ENCODE assay signal across 31 cellular contexts in genomic region chr5:181058786-181059296, GRCh38. TPM values are rescaled to one million over a fixed set of nuclear protein-coding genes. Genes with fewer than 3 reads are reported as not detected.
A peak's percentile ranks its signal among the peaks of the same experiment; 100 is the strongest.
DNase-seq lines count a peak whose midpoint lies in the region; ATAC-seq and TF ChIP-seq lines count a peak whose summit lies in the region.
"Had no signal": no experiment of that assay in that cellular context is flagged by ENCODE, and none has a peak within 500 bp of the region (broad histone marks: within the 10 kb centered on the region; RNA-seq: fewer than 3 reads in every experiment).

No MANE protein-coding gene starts in this region.

- H3K4me1 Mint-ChIP-seq in glutamatergic neuron (ENCODE audit: low read depth, unreplicated experiment) (peaks cover 17% of the 10 kb centered on the region), nephron (peaks cover 7% of the 10 kb centered on the region)
- H3K4me1 Mint-ChIP-seq: activated T-helper 17 cell treated with anti-CD3 and anti-CD28 coated beads, Interleukin-2, amount 50 U/mL, for 72 hours had no signal

- H3K36me3 Mint-ChIP-seq in glutamatergic neuron (ENCODE audit: unreplicated experiment): peaks cover 9% of the 10 kb centered on the region
- H3K36me3 Mint-ChIP-seq in nephron (ENCODE audit: low read depth): peaks cover 5% of the 10 kb centered on the region
- H3K36me3 Mint-ChIP-seq: activated naive CD8-positive, alpha-beta T cell treated with anti-CD3 and anti-CD28 coated beads, Interleukin-2, amount 10 ng/mL, durations not matched to agents 7 days and 5 days; CD4-positive, alpha-beta memory T cell had no signal

- no peak for ATAC-seq in Right ventricle myocardium inferior
- no peak for ATAC-seq in right cardiac atrium
- ATAC-seq in HG03025 (IDR thresholded peaks at IDR 0.05; ENCODE audit: low FRiP score, unreplicated experiment): no peak
- ATAC-seq: activated T-helper 17 cell treated with anti-CD3 and anti-CD28 coated beads, Interleukin-2, amount 50 U/mL, for 72 hours; K562 had no signal

- no peak overlapping the region for H3K27ac ChIP-seq in right cardiac atrium (ENCODE audit: low read length)
- H3K27ac ChIP-seq: heart right ventricle, lower lobe of right lung, neutrophil, PC-9, prostate gland, WERI-Rb-1 had no signal

- H3K4me3 ChIP-seq in right cardiac atrium (ENCODE audit: low read length): no peak overlapping the region
- H3K4me3 ChIP-seq: heart right ventricle, K562, lower lobe of right lung, mucosa of descending colon, PC-9, prostate gland had no signal

- WGBS in right cardiac atrium: 16% methylated on average over 22 of the region's 22 CpGs

- TF ChIP-seq CTCF in glutamatergic neuron (IDR thresholded peaks at IDR 0.05; ENCODE audit: partially characterized antibody, unreplicated experiment) (no peak), nephron (IDR thresholded peaks at IDR 0.05; ENCODE audit: unreplicated experiment in 3 of 3) (no peak)

- no peaks in the 10 kb centered on the region for H3K4me1 ChIP-seq in right cardiac atrium (ENCODE audit: control insufficient read depth, insufficient read depth, low read length)
- H3K4me1 ChIP-seq: prostate gland had no signal

- H3K9me3 ChIP-seq in right cardiac atrium (ENCODE audit: control insufficient read depth, low read length): no peaks in the 10 kb centered on the region
- H3K9me3 ChIP-seq: heart right ventricle, lower lobe of right lung, mucosa of descending colon, neutrophil, prostate gland had no signal

- peak overlapping the region; percentile 65 for H3K4me3 Mint-ChIP-seq in glutamatergic neuron (ENCODE audit: unreplicated experiment)
- H3K4me3 Mint-ChIP-seq in nephron: peak overlapping the region in 2 of 3 experiments; percentile 46 to 50
- H3K4me3 Mint-ChIP-seq: activated naive CD8-positive, alpha-beta T cell treated with anti-CD3 and anti-CD28 coated beads, Interleukin-2, amount 10 ng/mL, durations not matched to agents 7 days and 5 days; activated T-helper 17 cell treated with anti-CD3 and anti-CD28 coated beads, Interleukin-2, amount 50 U/mL, for 72 hours; stimulated activated effector memory CD8-positive, alpha-beta T cell treated with anti-CD3 and anti-CD28 coated beads, Interleukin-12 subunit alpha, Interleukin-12 subunit beta, amount 100 ng/mL, for 72 hours had no signal

- intact Hi-C loops in Right ventricle myocardium inferior (cut with DNase I) (no loop called here), right cardiac atrium (cut with DNase I) (loop anchor here in 1 of 4 donors (10.0 kb wide), 1 partner anchor 194 kb away; the partner anchor contains the start of gene ZFP62)

- H3K27me3 ChIP-seq in right cardiac atrium (ENCODE audit: control insufficient read depth, insufficient read depth): peaks cover 3% of the 10 kb centered on the region

- DNase-seq in Right ventricle myocardium inferior (ENCODE audit: missing footprints): peak; percentile 56
- DNase-seq in right cardiac atrium: no peak
- no peak for DNase-seq in glutamatergic neuron
- DNase-seq in ureter (ENCODE audit: low spot score): peak; percentile 40
- DNase-seq in NCI-H2171 treated with DMSO at 0.1 percent for 48 hours (lab: John Stamatoyannopoulos, UW): no peak
- no peak for DNase-seq in NAMALWA (ENCODE audit: low spot score)
- DNase-seq: 8988T; activated CD8-positive, alpha-beta memory T cell treated with anti-CD3 and anti-CD28 coated beads, Interleukin-2, amount 50 U/mL, for 4 hours; activated naive CD8-positive, alpha-beta T cell treated with anti-CD3 and anti-CD28 coated beads, Interleukin-2, amount 10 ng/mL, durations not matched to agents 7 days and 5 days; CD4-positive, alpha-beta memory T cell; cerebellar nuclear complex; DMS 273 treated with DMSO at 0.1 percent for 48 hours; heart right ventricle; kidney; lower lobe of right lung; mucosa of descending colon; NCI-H1417; NCI-H510A; PC-9; SHP77 treated with DMSO at 0.1 percent for 48 hours; T-helper 9 cell; WERI-Rb-1 had no signal

- H3K27me3 Mint-ChIP-seq in glutamatergic neuron (ENCODE audit: unreplicated experiment) (peaks cover 16% of the 10 kb centered on the region), nephron (ENCODE audit: low read depth) (peaks cover 96% of the 10 kb centered on the region)

- H3K27ac Mint-ChIP-seq in glutamatergic neuron (ENCODE audit: unreplicated experiment) (no peak overlapping the region), nephron (no peak overlapping the region)
- H3K27ac Mint-ChIP-seq: activated naive CD8-positive, alpha-beta T cell treated with anti-CD3 and anti-CD28 coated beads, Interleukin-2, amount 10 ng/mL, durations not matched to agents 7 days and 5 days; activated T-helper 17 cell treated with anti-CD3 and anti-CD28 coated beads, Interleukin-2, amount 50 U/mL, for 72 hours; CD4-positive, alpha-beta memory T cell; stimulated activated effector memory CD8-positive, alpha-beta T cell treated with anti-CD3 and anti-CD28 coated beads, Interleukin-12 subunit alpha, Interleukin-12 subunit beta, amount 100 ng/mL, for 72 hours had no signal

- H3K9me3 Mint-ChIP-seq in glutamatergic neuron (ENCODE audit: unreplicated experiment) (peaks cover 13% of the 10 kb centered on the region), nephron (peaks cover 12% of the 10 kb centered on the region)
- H3K9me3 Mint-ChIP-seq: activated naive CD8-positive, alpha-beta T cell treated with anti-CD3 and anti-CD28 coated beads, Interleukin-2, amount 10 ng/mL, durations not matched to agents 7 days and 5 days; activated T-helper 17 cell treated with anti-CD3 and anti-CD28 coated beads, Interleukin-2, amount 50 U/mL, for 72 hours; stimulated activated effector memory CD8-positive, alpha-beta T cell treated with anti-CD3 and anti-CD28 coated beads, Interleukin-12 subunit alpha, Interleukin-12 subunit beta, amount 100 ng/mL, for 72 hours had no signal

RNA-seq across cellular contexts. Expression of gene BTNL9, which starts 18.8 kb away (rescaled TPM):
- total RNA-seq in Right ventricle myocardium inferior (37.6 TPM), right cardiac atrium (10 to 100 TPM in 3 of 4 donors, 1 to 10 TPM in 1; 8.0 to 44.4 (median 26.8) TPM), glutamatergic neuron (ENCODE audit: unreplicated experiment) (37.9 TPM), ureter (26.0 TPM)
- polyA plus RNA-seq in right cardiac atrium: 57.8 TPM
- total RNA-seq: activated naive CD8-positive, alpha-beta T cell treated with anti-CD3 and anti-CD28 coated beads, Interleukin-2, amount 10 ng/mL, durations not matched to agents 7 days and 5 days; CD4-positive, alpha-beta memory T cell; epithelial cell of proximal tubule; MCF 10A; PC-9 had no signal
- polyA plus RNA-seq: CD4-positive, alpha-beta memory T cell had no signal

Comparison
In these comparisons a context has a peak if more than half of its experiments do, and no peak if none do; other contexts are left out.
1. DNase-seq: peak in Right ventricle myocardium inferior (single experiment) and ureter (single experiment); none in right cardiac atrium (0 of 3), glutamatergic neuron (single experiment), NCI-H2171 treated with DMSO at 0.1 percent for 48 hours (single experiment) and NAMALWA (single experiment).